18 cellular contexts compared by ENCODE assay signal in genomic region chr21:45408811-45409261, GRCh38. TPM values are rescaled to one million over a fixed set of nuclear protein-coding genes. Genes with fewer than 3 reads are reported as not detected.
DNase-seq lines count a peak whose midpoint lies in the region; ATAC-seq, FAIRE-seq and TF ChIP-seq lines count a peak whose summit lies in the region.
"Had no signal": no experiment of that assay in that cellular context is flagged by ENCODE, and none has a peak within 500 bp of the region (broad histone marks: within the 10 kb centered on the region; RNA-seq: fewer than 3 reads in every experiment).

No MANE protein-coding gene starts in this region.

- H3K9me3 Mint-ChIP-seq in WTC11: no peaks in the 10 kb centered on the region
- no peaks in the 10 kb centered on the region for H3K9me3 Mint-ChIP-seq in nephron
- H3K9me3 Mint-ChIP-seq: activated T-helper 2 cell treated with anti-CD3 and anti-CD28 coated beads, Interferon-gamma antibody, Interleukin-2, Interleukin-4, amounts not matched to agents 10 μg/mL and 5 μg/mL and 100 μg/mL, durations not matched to agents 14 hours and 24 hours and 36 hours; natural killer cell treated with Interleukin-12 subunit alpha and Interleukin-12 subunit beta and Interleukin-15 and Interleukin-18, amount 100 ng/mL, for 72 hours had no signal

- TF ChIP-seq RAD21 in A549 (conservative IDR thresholded peaks at IDR 0.05 in 1 of 2, IDR thresholded peaks at IDR 0.05 in 1 of 2): no peak

- no peak for DNase-seq in A549 (ENCODE audit: low read depth in 1 of 2, low spot score in 1 of 2)
- DNase-seq in WTC11 (ENCODE audit: low spot score): no peak
- peak; percentile 61 for DNase-seq in left ventricle myocardium superior
- no peak for DNase-seq in stimulated activated naive CD4-positive, alpha-beta T cell treated with Interleukin-2 at 50 U/mL for 16 hours (lab: John Stamatoyannopoulos, UW)
- no peak for DNase-seq in DMS 273 (lab: John Stamatoyannopoulos, UW; ENCODE audit: unreplicated experiment)
- DNase-seq: ACHN; NCI-H2029 treated with DMSO at 0.1 percent for 48 hours; NCI-H524 treated with DMSO at 0.1 percent for 48 hours; OCI-M1; retina; stimulated activated CD4-positive, alpha-beta T cell treated with anti-CD3 and anti-CD28 coated beads, Interleukin-4, amount 100 ng/mL, for 1 hour; SW 1271 had no signal

- H3K27ac Mint-ChIP-seq in WTC11 (peak overlapping the region; percentile 89; the same call in 1 of the 2 replicates), nephron (peak overlapping the region; percentile 87 to 99 (median 97))
- H3K27ac Mint-ChIP-seq: activated T-helper 2 cell treated with anti-CD3 and anti-CD28 coated beads, Interferon-gamma antibody, Interleukin-2, Interleukin-4, amounts not matched to agents 10 μg/mL and 5 μg/mL and 100 μg/mL, durations not matched to agents 14 hours and 24 hours and 36 hours; CD4-positive, alpha-beta memory T cell; natural killer cell treated with Interleukin-12 subunit alpha and Interleukin-12 subunit beta and Interleukin-15 and Interleukin-18, amount 100 ng/mL, for 72 hours had no signal

- ATAC-seq in A549 (no peak), WTC11 (no peak), left ventricle myocardium superior (peak; percentile 6), GM18517 (IDR thresholded peaks at IDR 0.05; ENCODE audit: unreplicated experiment) (no peak), GM21526 (IDR thresholded peaks at IDR 0.05; ENCODE audit: low FRiP score, unreplicated experiment) (no peak)
- ATAC-seq: natural killer cell treated with Interleukin-12 subunit alpha and Interleukin-12 subunit beta and Interleukin-15 and Interleukin-18, amount 100 ng/mL, for 72 hours had no signal

- intact Hi-C loops in left ventricle myocardium superior (cut with micrococcal nuclease): no loop called here

- CTCF ChIA-PET in A549 (lab: Yijun Ruan, JAX): interaction anchor here (1.0 to 1.1 kb wide), 3 partner anchors 14 to 116 kb away, joined by 3 to 4 read pairs (median 3); no protein-coding TSS in a partner anchor
- CTCF ChIA-PET in WTC11 (lab: Charles Lee): interaction anchor here (0.7 to 3.2 kb wide), 5 partner anchors 11 to 100 kb away, joined by 3 to 23 read pairs (median 7); no protein-coding TSS in a partner anchor

- TF ChIP-seq CTCF in A549 (IDR thresholded peaks at IDR 0.05) (no peak), WTC11 (IDR thresholded peaks at IDR 0.05) (no peak), nephron (IDR thresholded peaks at IDR 0.05; ENCODE audit: unreplicated experiment in 3 of 3) (no peak)

- no peak overlapping the region for H3K4me3 Mint-ChIP-seq in WTC11
- H3K4me3 Mint-ChIP-seq in nephron: peak overlapping the region; percentile 48 to 80 (median 62)
- H3K4me3 Mint-ChIP-seq: CD4-positive, alpha-beta memory T cell; natural killer cell treated with Interleukin-12 subunit alpha and Interleukin-12 subunit beta and Interleukin-15 and Interleukin-18, amount 100 ng/mL, for 72 hours had no signal

- peak overlapping the region in 1 of 2 experiments; percentile 100; a peak in 3 of 6 replicates for H3K27ac ChIP-seq in A549

- POLR2A ChIA-PET in A549 (lab: Yijun Ruan, JAX): no interaction called here
- POLR2A ChIA-PET in WTC11 (lab: Charles Lee): no interaction called here

- no peaks in the 10 kb centered on the region for H3K9me3 ChIP-seq in A549

- H3K4me3 ChIP-seq in A549: no peak overlapping the region

- FAIRE-seq in A549 (lab: Jason Lieb, UNC): no peak

- peaks cover 74% of the 10 kb centered on the region for H3K4me1 Mint-ChIP-seq in WTC11
- H3K4me1 Mint-ChIP-seq in nephron: peaks cover 77% of the 10 kb centered on the region

- H3K4me1 ChIP-seq in A549: peaks cover 36% of the 10 kb centered on the region

- no peak for TF ChIP-seq EP300 in A549 (IDR thresholded peaks at IDR 0.05)

- no CpG with 5 or more reads among the region's 9 CpGs for WGBS in A549 (ENCODE audit: missing lambda C conversion rate)

- H3K4me2 ChIP-seq in A549: peak overlapping the region; percentile 91; the same call in 1 of the 3 replicates

- H3K27me3 Mint-ChIP-seq in WTC11 (ENCODE audit: low read depth) (peaks cover 3% of the 10 kb centered on the region; the same call in 1 of the 2 replicates), nephron (ENCODE audit: low read depth) (peaks cover 4% of the 10 kb centered on the region)

- H3K36me3 Mint-ChIP-seq in WTC11 (no peaks in the 10 kb centered on the region), nephron (ENCODE audit: low read depth) (no peaks in the 10 kb centered on the region)
- H3K36me3 Mint-ChIP-seq: CD4-positive, alpha-beta memory T cell; natural killer cell treated with Interleukin-12 subunit alpha and Interleukin-12 subunit beta and Interleukin-15 and Interleukin-18, amount 100 ng/mL, for 72 hours had no signal

- TF ChIP-seq POLR2A in A549 (IDR thresholded peaks at IDR 0.05; ENCODE audit: low read length): no peak

TF ChIP-seq in A549, 52 proteins besides CTCF, POLR2A, EP300 and RAD21:
- TF ChIP-seq TFCP2L1 (CRISPR knock-in tag; IDR thresholded peaks at IDR 0.05) (no peak), NFE2L2 (conservative IDR thresholded peaks at IDR 0.05; ENCODE audit: low read length) (no peak), PHF8 (IDR thresholded peaks at IDR 0.05; ENCODE audit: borderline replicate concordance, low read depth) (no peak), MAFK (IDR thresholded peaks at IDR 0.05; ENCODE audit: partially characterized antibody) (no peak), HOXB5 (CRISPR knock-in tag; IDR thresholded peaks at IDR 0.05) (no peak)

TF ChIP-seq in WTC11, 78 proteins besides CTCF, POLR2A, EP300 and RAD21:
- 0 out of 2 replicates have a peak, but pooled peaks have one; percentile 31 for TF ChIP-seq E2F5 (CRISPR knock-in tag; IDR thresholded peaks at IDR 0.05)
- TF ChIP-seq SOX15 (CRISPR knock-in tag; IDR thresholded peaks at IDR 0.05): no peak
- TF ChIP-seq ZNF317 (CRISPR knock-in tag; IDR thresholded peaks at IDR 0.05; ENCODE audit: borderline replicate concordance, low read depth): no peak

RNA-seq across cellular contexts. Expression of gene COL18A1, which starts 3.9 kb away (rescaled TPM):
- 17.3 and 19.0 TPM in 2 replicates for polyA plus RNA-seq in A549 (2011; rRNA removed)
- polyA plus RNA-seq in A549 (2012; cell fraction: cytosol; rRNA removed): 47.3 and 74.4 TPM in 2 replicates
- polyA plus RNA-seq in A549 (2012; cell fraction: nucleus; rRNA removed): 362 and 470 TPM in 2 replicates
- 76.7 to 89.7 TPM (median 88.4 TPM) in 3 replicates for polyA plus RNA-seq in A549 (2017; fragmentation: RNase III; extraction: RNeasy Plus Mini Kit Qiagen cat#74134 plus additional on column Dnase treatment)
- 8.7 and 14.0 TPM in 2 replicates for polyA minus RNA-seq in A549 (2011; rRNA and poly(A)+ RNA removed)
- 231 to 241 TPM (median 231 TPM) in 3 replicates for total RNA-seq in WTC11 (2021)
- total RNA-seq in left ventricle myocardium superior: 52.4 TPM
